In genomic region chr21:32329331-32329730, GRCh38 we compare ENCODE assay signal across 14 cellular contexts. TPM values are rescaled to one million over a fixed set of nuclear protein-coding genes. Genes with fewer than 3 reads are reported as not detected.
DNase-seq lines count a peak whose midpoint lies in the region; ATAC-seq, FAIRE-seq and TF ChIP-seq lines count a peak whose summit lies in the region.
"Had no signal": no experiment of that assay in that cellular context is flagged by ENCODE, and none has a peak within 500 bp of the region (broad histone marks: within the 10 kb centered on the region; RNA-seq: fewer than 3 reads in every experiment).

No MANE protein-coding gene starts in this region.

- 52 to 77% (median 58%) methylated on average over 2 of the region's 2 CpGs for WGBS in heart left ventricle, 4 donors
- 74 to 85% methylated on average over 2 of the region's 2 CpGs for WGBS in pancreas, 2 donors

- no peak for FAIRE-seq in pancreas (lab: Jason Lieb, UNC)

- DNase-seq in heart left ventricle (no peak), Right ventricle myocardium superior (no peak), fibroblast of the aortic adventitia (ENCODE audit: low read depth) (peak; percentile 81), pancreas (no peak), NCI-H1694 treated with DMSO at 0.1 percent for 48 hours (lab: John Stamatoyannopoulos, UW) (no peak), NCI-H446 treated with DMSO at 0.1 percent for 48 hours (lab: John Stamatoyannopoulos, UW) (no peak), NCI-H774 (lab: John Stamatoyannopoulos, UW) (no peak), NCI-H526 (lab: John Stamatoyannopoulos, UW) (no peak)
- DNase-seq: activated T-cell treated with anti-CD3 and anti-CD28 coated beads, Interleukin-2, amount 50 U/mL, for 72 hours; colonic mucosa; NCI-H446; SJCRH30 had no signal

- TF ChIP-seq CTCF in heart left ventricle (IDR thresholded peaks at IDR 0.05) (no peak), fibroblast of the aortic adventitia (IDR thresholded peaks at IDR 0.05; ENCODE audit: insufficient read depth, low read length) (no peak), pancreas (IDR thresholded peaks at IDR 0.05) (no peak)

- peaks cover 3 to 49% (median 24%) of the 10 kb centered on the region in 12 donors for H3K4me1 ChIP-seq in heart left ventricle
- H3K4me1 ChIP-seq in pancreas: no peaks in the 10 kb centered on the region
- H3K4me1 ChIP-seq: colonic mucosa had no signal

- no peaks in the 10 kb centered on the region for H3K27me3 ChIP-seq in heart left ventricle
- no peaks in the 10 kb centered on the region for H3K27me3 ChIP-seq in pancreas
- H3K27me3 ChIP-seq: colonic mucosa, hepatocyte, SJCRH30 had no signal

- ATAC-seq in heart left ventricle: peak; percentile 14 to 45 (median 33)
- ATAC-seq in Right ventricle myocardium superior (ENCODE audit: poor library complexity): no peak
- peak in 3 of 4 donors; percentile 27 to 41 (median 32) for ATAC-seq in pancreas
- ATAC-seq: activated T-cell treated with anti-CD3 and anti-CD28 coated beads, Interleukin-2, amount 50 U/mL, for 72 hours had no signal

- TF ChIP-seq POLR2A in heart left ventricle (IDR thresholded peaks at IDR 0.05): no peak

- H3K36me3 ChIP-seq in heart left ventricle: peaks cover 0 to 64% (median 52%) of the 10 kb centered on the region in 9 donors
- H3K36me3 ChIP-seq in pancreas: peaks cover 0 to 24% (median 10%) of the 10 kb centered on the region in 3 donors

- H3K4me3 ChIP-seq in heart left ventricle (no peak overlapping the region), fibroblast of the aortic adventitia (ENCODE audit: low read depth, low read length) (no peak overlapping the region), pancreas (no peak overlapping the region)
- H3K4me3 ChIP-seq: colonic mucosa, hepatocyte, SJCRH30 had no signal

- intact Hi-C loops in heart left ventricle (cut with DNase I): loop anchor here in 1 of 10 donors (5.0 kb wide), 2 partner anchors 47 to 48 kb away; no protein-coding TSS in a partner anchor
- intact Hi-C loops in Right ventricle myocardium superior (cut with DNase I): no loop called here
- intact Hi-C loops in pancreas (cut with DNase I): no loop called here

- peaks cover 0 to 7% (median 0%) of the 10 kb centered on the region in 12 donors for H3K9me3 ChIP-seq in heart left ventricle
- no peaks in the 10 kb centered on the region for H3K9me3 ChIP-seq in pancreas
- H3K9me3 ChIP-seq: colonic mucosa had no signal

- H3K27ac ChIP-seq in heart left ventricle (peak overlapping the region in 11 of 12 donors; percentile 65 to 82 (median 77)), pancreas (no peak overlapping the region)
- H3K27ac ChIP-seq: colonic mucosa, hepatocyte, HL-60, SJCRH30 had no signal

RNA-seq across cellular contexts. Expression of gene MRAP, which starts 30.7 kb away (rescaled TPM):
- total RNA-seq in heart left ventricle (1 to 10 TPM in 2 of 9 donors, under 1 TPM in 2, not detected in 5; 0.58 to 4.2 (median 1.5) TPM), Right ventricle myocardium superior (0.56 TPM), fibroblast of the aortic adventitia (ENCODE audit: low replicate concordance) (not detected in 2 replicates), pancreas (1 to 10 TPM in 1 of 6 donors, under 1 TPM in 1, not detected in 4; 0.28 to 1.0 TPM)
- polyA plus RNA-seq in heart left ventricle (1 to 10 TPM in 1 of 2 donors, under 1 TPM in 1; 0.57 to 6.5 TPM), pancreas (under 1 TPM in 1 of 2 donors, not detected in 1; 0.23 TPM)
- total RNA-seq: activated T-cell treated with anti-CD3 and anti-CD28 coated beads, Interleukin-2, amount 50 U/mL, for 72 hours; colonic mucosa; SJCRH30 had no signal
- polyA plus RNA-seq: hepatocyte had no signal

RNA-seq across cellular contexts. Expression of gene MIS18A, which starts 50.5 kb away (rescaled TPM):
- total RNA-seq in heart left ventricle: 1 to 10 TPM; 1.4 to 4.1 (median 2.9) TPM
- 1 to 10 TPM; 2.3 to 2.7 TPM for polyA plus RNA-seq in heart left ventricle
- 2.8 TPM for total RNA-seq in Right ventricle myocardium superior
- total RNA-seq in fibroblast of the aortic adventitia (ENCODE audit: low replicate concordance): 13.3 and 18.6 TPM in 2 replicates
- 1 to 10 TPM; 2.0 to 4.2 (median 2.8) TPM for total RNA-seq in pancreas
- polyA plus RNA-seq in pancreas: 1 to 10 TPM; 2.2 to 3.8 TPM

Comparison
In these comparisons a context has a peak if more than half of its experiments do, and no peak if none do; other contexts are left out.
1. H3K27ac ChIP-seq: peak in heart left ventricle (11 of 12); none in pancreas (0 of 4).